In the genomic region with DNA sequence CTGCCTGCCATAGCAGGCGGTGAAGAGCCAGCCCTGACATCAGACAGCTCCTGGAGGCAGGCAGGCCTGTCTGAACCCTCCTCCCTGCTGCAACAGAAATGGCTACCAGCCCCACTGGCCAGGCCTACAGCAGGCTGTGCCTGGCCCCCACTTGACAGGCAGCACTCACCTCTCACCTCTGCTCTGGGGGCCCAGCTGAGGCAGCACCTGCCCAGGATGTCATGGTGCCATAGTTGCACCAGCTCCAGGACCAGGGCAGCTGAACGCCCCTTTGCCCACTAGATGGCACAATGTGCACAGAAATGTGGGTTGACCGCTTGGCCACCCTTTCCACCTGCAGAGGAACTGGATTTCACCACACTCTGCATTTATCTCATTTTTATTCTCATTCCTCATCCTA, we compare ENCODE assay signal across 8 cellular contexts. TPM values are rescaled to one million over a fixed set of nuclear protein-coding genes. Genes with fewer than 3 reads are reported as not detected.
A peak's percentile ranks its signal among the peaks of the same experiment; 100 is the strongest.
DNase-seq lines count a peak whose midpoint lies in the region; ATAC-seq, FAIRE-seq and TF ChIP-seq lines count a peak whose summit lies in the region.

No MANE protein-coding gene starts in this region.

- H3K36me3 Mint-ChIP-seq in naive thymus-derived CD4-positive, alpha-beta T cell: peaks cover 0 to 5% (median 4%) of the 10 kb centered on the region in 5 donors
- H3K36me3 Mint-ChIP-seq in stimulated activated effector memory CD8-positive, alpha-beta T cell treated with anti-CD3 and anti-CD28 coated beads, Interleukin-12 subunit alpha, Interleukin-12 subunit beta, amount 100 ng/mL, for 72 hours: peaks cover 11% of the 10 kb centered on the region

- H3K4me1 ChIP-seq in endothelial cell of umbilical vein (ENCODE audit: control insufficient read depth, extremely low read depth, insufficient read depth, low read length): no peaks in the 10 kb centered on the region
- no peaks in the 10 kb centered on the region for H3K4me1 ChIP-seq in naive thymus-derived CD4-positive, alpha-beta T cell (ENCODE audit: control insufficient read depth in 2 of 2, insufficient read depth in 2 of 2, low read length in 2 of 2)

- FAIRE-seq in endothelial cell of umbilical vein (lab: Jason Lieb, UNC): peak; percentile 91

- POLR2A ChIA-PET in GM10248 (lab: Yijun Ruan, JAX): no interaction called here
- POLR2A ChIA-PET in endothelial cell of umbilical vein (lab: Charles Lee): interaction anchor here (0.6 kb wide), 2 partner anchors 93 to 160 kb away, joined by 3 to 4 read pairs; a partner anchor contains a TSS
- POLR2A ChIA-PET in naive thymus-derived CD4-positive, alpha-beta T cell (lab: Charles Lee): interaction anchor here (0.6 kb wide), 1 partner anchor 57 kb away, joined by 3 read pairs; no protein-coding TSS in a partner anchor

- no peaks in the 10 kb centered on the region for H3K9me3 Mint-ChIP-seq in naive thymus-derived CD4-positive, alpha-beta T cell
- H3K9me3 Mint-ChIP-seq in stimulated activated effector memory CD8-positive, alpha-beta T cell treated with anti-CD3 and anti-CD28 coated beads, Interleukin-12 subunit alpha, Interleukin-12 subunit beta, amount 100 ng/mL, for 72 hours: no peaks in the 10 kb centered on the region

- no peak overlapping the region for H3K27ac Mint-ChIP-seq in naive thymus-derived CD4-positive, alpha-beta T cell
- H3K27ac Mint-ChIP-seq in stimulated activated effector memory CD8-positive, alpha-beta T cell treated with anti-CD3 and anti-CD28 coated beads, Interleukin-12 subunit alpha, Interleukin-12 subunit beta, amount 100 ng/mL, for 72 hours: peak overlapping the region; percentile 74

- no peaks in the 10 kb centered on the region for H3K9me1 ChIP-seq in endothelial cell of umbilical vein (replicated peaks; ENCODE audit: control insufficient read depth, extremely low read depth, insufficient read depth, low read length)

- H3K27me3 Mint-ChIP-seq in naive thymus-derived CD4-positive, alpha-beta T cell: no peaks in the 10 kb centered on the region

- DNase-seq in GM10248 (ENCODE audit: extremely low spot score): peak; percentile 86
- peak; percentile 45 for DNase-seq in NOMO-1 treated with dmso at 0.1 percent for 144 hours (lab: John Stamatoyannopoulos, UW; ENCODE audit: unreplicated experiment)
- DNase-seq in activated CD8-positive, alpha-beta memory T cell treated with anti-CD3 and anti-CD28 coated beads, Interleukin-2, amount 50 U/mL, for 1 hour (ENCODE audit: extremely low read depth): peak; percentile 48
- DNase-seq in endothelial cell of umbilical vein (ENCODE audit: low read depth, low spot score): peak; percentile 66
- peak; percentile 45 to 78 (median 68) for DNase-seq in naive thymus-derived CD4-positive, alpha-beta T cell
- peak; percentile 54 to 83 for DNase-seq in stimulated activated effector memory CD8-positive, alpha-beta T cell treated with anti-CD3 and anti-CD28 coated beads, Interleukin-12 subunit alpha, Interleukin-12 subunit beta, amount 100 ng/mL, for 72 hours (ENCODE audit: low spot score in 2 of 2)
- no peak for DNase-seq in putamen (ENCODE audit: low spot score)

- H3K9ac ChIP-seq in endothelial cell of umbilical vein (replicated peaks; ENCODE audit: extremely low read depth, insufficient read depth, low read length): no peak overlapping the region

- no peaks in the 10 kb centered on the region for H3K79me2 ChIP-seq in endothelial cell of umbilical vein (ENCODE audit: control insufficient read depth, insufficient read depth, low read length)

- H3K27ac ChIP-seq in endothelial cell of umbilical vein (ENCODE audit: insufficient read depth, low read depth, low read length): no peak overlapping the region
- no peak overlapping the region for H3K27ac ChIP-seq in naive thymus-derived CD4-positive, alpha-beta T cell (ENCODE audit: low read depth, low read length)

- peak; percentile 59 for ATAC-seq in HG03378 (IDR thresholded peaks at IDR 0.05; ENCODE audit: unreplicated experiment)
- ATAC-seq in naive thymus-derived CD4-positive, alpha-beta T cell: peak; percentile 92
- peak; percentile 85 for ATAC-seq in stimulated activated effector memory CD8-positive, alpha-beta T cell treated with anti-CD3 and anti-CD28 coated beads, Interleukin-12 subunit alpha, Interleukin-12 subunit beta, amount 100 ng/mL, for 72 hours

- BruUV-seq in endothelial cell of umbilical vein (replicated peaks; lab: Mats Ljungman, UMichigan): no TSS peak

- H3K4me3 Mint-ChIP-seq in naive thymus-derived CD4-positive, alpha-beta T cell: no peak overlapping the region
- H3K4me3 Mint-ChIP-seq in stimulated activated effector memory CD8-positive, alpha-beta T cell treated with anti-CD3 and anti-CD28 coated beads, Interleukin-12 subunit alpha, Interleukin-12 subunit beta, amount 100 ng/mL, for 72 hours: no peak overlapping the region

- H3K36me3 ChIP-seq in endothelial cell of umbilical vein (ENCODE audit: control insufficient read depth in 2 of 2, extremely low read depth in 1 of 2, insufficient read depth in 2 of 2, low read length in 2 of 2): no peaks in the 10 kb centered on the region
- H3K36me3 ChIP-seq in naive thymus-derived CD4-positive, alpha-beta T cell (ENCODE audit: control insufficient read depth in 2 of 3, insufficient read depth in 3 of 3, low read length in 3 of 3): peaks cover 0 to 2% (median 0%) of the 10 kb centered on the region in 3 experiments

- H2AFZ ChIP-seq in endothelial cell of umbilical vein (ENCODE audit: low read depth, low read length): no peak overlapping the region

- no peak overlapping the region for H3K4me3 ChIP-seq in endothelial cell of umbilical vein (replicated peaks in 1 of 3; ENCODE audit: insufficient read depth in 1 of 3, low read depth in 1 of 3, low read length in 3 of 3)
- no peak overlapping the region for H3K4me3 ChIP-seq in naive thymus-derived CD4-positive, alpha-beta T cell (ENCODE audit: low read length)

- H3K27me3 ChIP-seq in endothelial cell of umbilical vein (ENCODE audit: control insufficient read depth in 2 of 2, insufficient read depth in 2 of 2, low read length in 2 of 2): no peaks in the 10 kb centered on the region
- H3K27me3 ChIP-seq in naive thymus-derived CD4-positive, alpha-beta T cell (ENCODE audit: control insufficient read depth in 2 of 2, insufficient read depth in 2 of 2, low read length in 2 of 2): no peaks in the 10 kb centered on the region

- peaks cover 0 to 10% (median 0%) of the 10 kb centered on the region in 7 donors for H3K4me1 Mint-ChIP-seq in naive thymus-derived CD4-positive, alpha-beta T cell
- H3K4me1 Mint-ChIP-seq in stimulated activated effector memory CD8-positive, alpha-beta T cell treated with anti-CD3 and anti-CD28 coated beads, Interleukin-12 subunit alpha, Interleukin-12 subunit beta, amount 100 ng/mL, for 72 hours: peaks cover 12% of the 10 kb centered on the region

- CTCF ChIA-PET in GM10248 (lab: Yijun Ruan, JAX): interaction anchor here (0.5 to 7.2 kb wide), 33 partner anchors 13 to 467 kb away, joined by 3 to 110 read pairs (median 4); a partner anchor contains a TSS
- CTCF ChIA-PET in endothelial cell of umbilical vein (lab: Charles Lee): interaction anchor here (0.5 to 6.6 kb wide), 37 partner anchors 8 to 467 kb away, joined by 3 to 95 read pairs (median 7); a partner anchor contains a TSS
- CTCF ChIA-PET in naive thymus-derived CD4-positive, alpha-beta T cell (lab: Charles Lee): interaction anchor here (0.6 to 4.4 kb wide), 16 partner anchors 11 to 328 kb away, joined by 3 to 25 read pairs (median 3); no protein-coding TSS in a partner anchor

- intact Hi-C loops in endothelial cell of umbilical vein (cut with micrococcal nuclease): loop anchor here (1.0 to 2.0 kb wide), 5 partner anchors 55 to 242 kb away; no protein-coding TSS in a partner anchor
- intact Hi-C loops in naive thymus-derived CD4-positive, alpha-beta T cell (cut with micrococcal nuclease): loop anchor here (1.0 to 5.0 kb wide), 7 partner anchors 30 to 246 kb away; a partner anchor contains a TSS

- dilution Hi-C loops in endothelial cell of umbilical vein (cut with MboI; ENCODE audit: extremely low pct_ligation_motif_present, low sequenced_read_pairs): no loop called here

- TF ChIP-seq CTCF in GM10248 (IDR thresholded peaks at IDR 0.05; ENCODE audit: control extremely low read depth, extremely low read depth, low read depth, missing control alignments) (peak; percentile 87), endothelial cell of umbilical vein (IDR thresholded peaks at IDR 0.05; ENCODE audit: extremely low read depth in 1 of 2, insufficient read depth in 1 of 2, low read depth in 1 of 2, low read length in 2 of 2) (peak; percentile 77 to 83)

- H3K9me3 ChIP-seq in endothelial cell of umbilical vein (replicated peaks; ENCODE audit: control insufficient read depth, insufficient read depth, low read length): no peaks in the 10 kb centered on the region
- no peaks in the 10 kb centered on the region for H3K9me3 ChIP-seq in naive thymus-derived CD4-positive, alpha-beta T cell (ENCODE audit: control insufficient read depth in 2 of 3, low read length in 3 of 3)

- no peak for TF ChIP-seq POLR2A in endothelial cell of umbilical vein (IDR thresholded peaks at IDR 0.05; ENCODE audit: low read depth, low read length)

- H4K20me1 ChIP-seq in endothelial cell of umbilical vein (replicated peaks; ENCODE audit: control insufficient read depth, extremely low read depth, insufficient read depth, low read length): no peaks in the 10 kb centered on the region

- no peak overlapping the region for H3K4me2 ChIP-seq in endothelial cell of umbilical vein (ENCODE audit: insufficient read depth, low read length)

RNA-seq across cellular contexts. Expression of a gene that starts 30.6 kb away (rescaled TPM):
- total RNA-seq in endothelial cell of umbilical vein: 62.4 and 68.1 TPM in 2 replicates
- 91.2 and 103 TPM in 2 replicates for polyA plus RNA-seq in endothelial cell of umbilical vein
- 84.4 and 90.7 TPM in 2 replicates for polyA plus RNA-seq in endothelial cell of umbilical vein (2011; cell fraction: cytosol; rRNA removed)
- polyA plus RNA-seq in endothelial cell of umbilical vein (2011; cell fraction: nucleus; rRNA removed): 26.4 and 30.4 TPM in 2 replicates
- 66.8 and 71.7 TPM in 2 replicates for polyA plus RNA-seq in endothelial cell of umbilical vein (2012)
- 22.2 and 24.7 TPM in 2 replicates for polyA minus RNA-seq in endothelial cell of umbilical vein
- 20.4 TPM for polyA minus RNA-seq in endothelial cell of umbilical vein (2011; cell fraction: cytosol; rRNA and poly(A)+ RNA removed)
- polyA minus RNA-seq in endothelial cell of umbilical vein (2011; cell fraction: nucleus; rRNA and poly(A)+ RNA removed): 3.8 and 7.2 TPM in 2 replicates
- total RNA-seq in naive thymus-derived CD4-positive, alpha-beta T cell: 10 to 100 TPM; 12.6 to 58.3 (median 15.8) TPM
- 10 to 100 TPM; 71.4 to 77.9 TPM for polyA plus RNA-seq in naive thymus-derived CD4-positive, alpha-beta T cell

RNA-seq across cellular contexts. Expression of a gene that starts 30.7 kb away (rescaled TPM):
- total RNA-seq in endothelial cell of umbilical vein: 39.4 and 49.7 TPM in 2 replicates
- 56.1 and 68.2 TPM in 2 replicates for polyA plus RNA-seq in endothelial cell of umbilical vein
- 38.9 and 40.6 TPM in 2 replicates for polyA plus RNA-seq in endothelial cell of umbilical vein (2011; cell fraction: cytosol; rRNA removed)
- 69.1 and 85.5 TPM in 2 replicates for polyA plus RNA-seq in endothelial cell of umbilical vein (2011; cell fraction: nucleus; rRNA removed)
- 17.6 and 21.6 TPM in 2 replicates for polyA plus RNA-seq in endothelial cell of umbilical vein (2012)
- polyA minus RNA-seq in endothelial cell of umbilical vein: 65.2 and 72.3 TPM in 2 replicates
- 20.9 TPM for polyA minus RNA-seq in endothelial cell of umbilical vein (2011; cell fraction: cytosol; rRNA and poly(A)+ RNA removed)
- polyA minus RNA-seq in endothelial cell of umbilical vein (2011; cell fraction: nucleus; rRNA and poly(A)+ RNA removed): 25.1 and 26.6 TPM in 2 replicates
- total RNA-seq in naive thymus-derived CD4-positive, alpha-beta T cell: 10 to 100 TPM; 16.2 to 21.4 (median 18.1) TPM
- polyA plus RNA-seq in naive thymus-derived CD4-positive, alpha-beta T cell: 1 to 10 TPM in 1 of 2 donors, under 1 TPM in 1; 0.18 to 1.7 TPM
